1 cellular context compared by ENCODE assay signal in genomic region chr17:7560172-7561027, GRCh38.
TF ChIP-seq lines count a peak whose summit lies in the region.

No MANE protein-coding gene starts in this region.

TF ChIP-seq in A549, 52 proteins besides CTCF, POLR2A, EP300 and RAD21:
- TF ChIP-seq TP53 (CRISPR knock-in tag; IDR thresholded peaks at IDR 0.05) (0 out of 2 replicates have a peak, but pooled peaks have one; percentile 10), HOXB5 (CRISPR knock-in tag; IDR thresholded peaks at IDR 0.05) (no peak)
